21 cellular contexts compared by ENCODE assay signal in the genomic region with DNA sequence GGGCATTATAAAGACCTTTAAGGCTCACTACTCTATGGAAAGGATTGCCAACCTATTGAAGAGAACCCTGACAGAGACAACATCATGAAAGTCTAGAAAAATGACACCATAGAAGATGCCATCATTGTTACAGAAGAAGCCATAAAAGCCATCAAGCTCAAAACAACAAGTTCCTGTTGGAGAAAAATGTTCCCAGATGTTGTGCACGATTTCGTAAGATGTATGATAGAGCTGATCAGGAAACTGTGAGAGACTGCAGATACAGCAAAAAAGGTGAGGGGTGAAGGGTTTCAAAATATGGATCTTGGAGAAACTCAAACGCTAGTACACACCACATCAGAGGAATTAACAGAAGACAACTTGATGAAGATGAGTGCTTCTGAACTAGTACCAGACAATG. TPM values are rescaled to one million over a fixed set of nuclear protein-coding genes. Genes with fewer than 3 reads are reported as not detected.
"Had no signal": no experiment of that assay in that cellular context is flagged by ENCODE, and none has a peak within 500 bp of the region (broad histone marks: within the 10 kb centered on the region; RNA-seq: fewer than 3 reads in every experiment).

No MANE protein-coding gene starts in this region.

- H3K4me3 ChIP-seq: body of pancreas, Peyer's patch, SJCRH30 had no signal

- DNase-seq: activated CD4-positive, alpha-beta T cell treated with anti-CD3 and anti-CD28 coated beads for 48 hours; activated CD4-positive, alpha-beta T cell treated with anti-CD3 and anti-CD28 coated beads, Interleukin-2, amount 50 U/mL, for 4 hours; activated CD4-positive, CD25-positive, alpha-beta regulatory T cell treated with anti-CD3 and anti-CD28 coated beads, Interleukin-2, amount 50 U/mL, for 72 hours; activated CD8-positive, alpha-beta memory T cell treated with anti-CD3 and anti-CD28 coated beads, Interleukin-2, amount 50 U/mL, for 48 hours; activated CD8-positive, alpha-beta T cell treated with anti-CD3 and anti-CD28 coated beads, Interleukin-2, amount 10 ng/mL, durations not matched to agents 7 days and 5 days; activated naive CD4-positive, alpha-beta T cell treated with anti-CD3 and anti-CD28 coated beads, Interleukin-2, amount 50 U/mL, for 16 hours; activated naive CD8-positive, alpha-beta T cell treated with anti-CD3 and anti-CD28 coated beads, Interleukin-2, amount 10 ng/mL, durations not matched to agents 7 days and 5 days; activated T-cell treated with anti-CD3 and anti-CD28 coated beads, Interleukin-2, amount 50 U/mL, for 1 hour; aorta; body of pancreas; central memory CD4-positive, alpha-beta T cell; KBM-7; NCI-H1092 treated with DMSO at 0.1 percent for 48 hours; NCI-H1417 treated with DMSO at 0.1 percent for 48 hours; NCI-H1694; NCI-H2081; NCI-H524; Peyer's patch; Right ventricle myocardium superior; SJCRH30; SW 1271 had no signal

RNA-seq across cellular contexts. Expression of a gene that starts 53.3 kb away (rescaled TPM):
- total RNA-seq: activated CD8-positive, alpha-beta T cell treated with anti-CD3 and anti-CD28 coated beads, Interleukin-2, amount 10 ng/mL, durations not matched to agents 7 days and 5 days had no signal
